Comparison of ENCODE assay signal across 11 cellular contexts in genomic region chr7:44617225-44617885, GRCh38. TPM values are rescaled to one million over a fixed set of nuclear protein-coding genes. Genes with fewer than 3 reads are reported as not detected.
DNase-seq lines count a peak whose midpoint lies in the region; ATAC-seq, FAIRE-seq and TF ChIP-seq lines count a peak whose summit lies in the region.
"Had no signal": no experiment of that assay in that cellular context is flagged by ENCODE, and none has a peak within 500 bp of the region (broad histone marks: within the 10 kb centered on the region; RNA-seq: fewer than 3 reads in every experiment).

No MANE protein-coding gene starts in this region.

- no peak for TF ChIP-seq POLR2A in H54 (IDR thresholded peaks at IDR 0.05; ENCODE audit: low read depth, low read length)

- H3K4me2 ChIP-seq in mesenchymal stem cell (ENCODE audit: low read length, poor library complexity, severe bottlenecking), result no peak overlapping the region

- no peaks in the 10 kb centered on the region for H3K27me3 Mint-ChIP-seq in CD4-positive, alpha-beta memory T cell
- H3K27me3 Mint-ChIP-seq in activated CD8-positive, alpha-beta T cell treated with anti-CD3 and anti-CD28 coated beads, Interleukin-2, amount 10 ng/mL, durations not matched to agents 7 days and 5 days (ENCODE audit: low read depth), result no peaks in the 10 kb centered on the region

- H3K9ac ChIP-seq in mesenchymal stem cell (ENCODE audit: low read length), result peak overlapping the region; percentile 76

- H3K4me3 Mint-ChIP-seq in CD4-positive, alpha-beta memory T cell, result peak overlapping the region in 7 of 8 donors; percentile 15 to 78 (median 52)
- no peak overlapping the region for H3K4me3 Mint-ChIP-seq in activated CD8-positive, alpha-beta T cell treated with anti-CD3 and anti-CD28 coated beads, Interleukin-2, amount 10 ng/mL, durations not matched to agents 7 days and 5 days

- peak; percentile 67 for FAIRE-seq in H54 (lab: Jason Lieb, UNC)
- FAIRE-seq in HTR-8/SVneo (lab: Jason Lieb, UNC), result no peak
- FAIRE-seq: endometrium, pancreas had no signal

- no peak overlapping the region for H2BK12ac ChIP-seq in mesenchymal stem cell (ENCODE audit: low read length in 2 of 2)

- peak overlapping the region; percentile 86 to 96 (median 93) for H3K27ac Mint-ChIP-seq in CD4-positive, alpha-beta memory T cell
- peak overlapping the region; percentile 48 for H3K27ac Mint-ChIP-seq in activated CD8-positive, alpha-beta T cell treated with anti-CD3 and anti-CD28 coated beads, Interleukin-2, amount 10 ng/mL, durations not matched to agents 7 days and 5 days

- H3K9me3 ChIP-seq in CD4-positive, alpha-beta memory T cell (ENCODE audit: control insufficient read depth in 1 of 2, low read length in 2 of 2), result no peaks in the 10 kb centered on the region
- no peaks in the 10 kb centered on the region for H3K9me3 ChIP-seq in mesenchymal stem cell (ENCODE audit: control insufficient read depth, low read length)
- H3K9me3 ChIP-seq: pancreas, uterus had no signal

- no peak overlapping the region for H2BK120ac ChIP-seq in mesenchymal stem cell (ENCODE audit: low read depth, low read length)

- CTCF ChIA-PET in CD4-positive, alpha-beta memory T cell (lab: Charles Lee; ENCODE audit: partially characterized antibody), result interaction anchor here (1.8 to 3.3 kb wide), 3 partner anchors 11 to 22 kb away, joined by 5 to 14 read pairs (median 8); no protein-coding TSS in a partner anchor
- CTCF ChIA-PET in activated CD8-positive, alpha-beta T cell treated with anti-CD3 and anti-CD28 coated beads, Interleukin-2, amount 10 ng/mL, durations not matched to agents 7 days and 5 days (lab: Charles Lee), result interaction anchor here (0.9 to 1.4 kb wide), 4 partner anchors 11 to 23 kb away, joined by 3 to 5 read pairs (median 3); partner anchors contain the start of gene OGDH

- no peak overlapping the region for H2AK5ac ChIP-seq in mesenchymal stem cell (ENCODE audit: low read length, severe bottlenecking)

- H3K4me3 ChIP-seq in CD4-positive, alpha-beta memory T cell (ENCODE audit: low read length in 2 of 2), result no peak overlapping the region
- H3K4me3 ChIP-seq in mesenchymal stem cell (ENCODE audit: insufficient read depth in 1 of 2, low read depth in 1 of 2, low read length in 2 of 2), result no peak overlapping the region
- H3K4me3 ChIP-seq: pancreas, uterus had no signal

- H4K91ac ChIP-seq in mesenchymal stem cell (ENCODE audit: low read length), result no peak overlapping the region

- H3K18ac ChIP-seq in mesenchymal stem cell (ENCODE audit: low read depth in 1 of 2, low read length in 2 of 2), result no peak overlapping the region

- H2AFZ ChIP-seq in mesenchymal stem cell (ENCODE audit: low read depth, low read length), result no peak overlapping the region

- intact Hi-C loops in CD4-positive, alpha-beta memory T cell (cut with micrococcal nuclease), result no loop called here

- no peaks in the 10 kb centered on the region for H3K9me3 Mint-ChIP-seq in CD4-positive, alpha-beta memory T cell
- no peaks in the 10 kb centered on the region for H3K9me3 Mint-ChIP-seq in activated CD8-positive, alpha-beta T cell treated with anti-CD3 and anti-CD28 coated beads, Interleukin-2, amount 10 ng/mL, durations not matched to agents 7 days and 5 days (ENCODE audit: insufficient read depth)

- no peak overlapping the region for H3K4ac ChIP-seq in mesenchymal stem cell (ENCODE audit: low read depth in 1 of 2, low read length in 2 of 2)

- peak overlapping the region; percentile 57 for H3K27ac ChIP-seq in CD4-positive, alpha-beta memory T cell (ENCODE audit: low read depth, low read length)
- H3K27ac ChIP-seq in mesenchymal stem cell (ENCODE audit: low read length, poor library complexity, severe bottlenecking), result no peak overlapping the region
- H3K27ac ChIP-seq: pancreas, uterus had no signal

- H2BK5ac ChIP-seq in mesenchymal stem cell (ENCODE audit: low read depth, low read length, poor library complexity, severe bottlenecking), result no peak overlapping the region

- no peak for DNase-seq in CD4-positive, alpha-beta memory T cell
- DNase-seq in H54 (ENCODE audit: insufficient read length, low spot score), result peak; percentile 55
- no peak for DNase-seq in activated CD8-positive, alpha-beta T cell treated with anti-CD3 and anti-CD28 coated beads, Interleukin-2, amount 10 ng/mL, durations not matched to agents 7 days and 5 days
- peak; percentile 65 for DNase-seq in mesenchymal stem cell
- DNase-seq in HTR-8/SVneo (ENCODE audit: insufficient read length, low spot score), result no peak
- no peak for DNase-seq in HuH-7.5 (ENCODE audit: low spot score)
- no peak for DNase-seq in DMS153 (lab: John Stamatoyannopoulos, UW)
- DNase-seq: pancreas, uterus had no signal

- H3K14ac ChIP-seq in mesenchymal stem cell (ENCODE audit: low read length in 2 of 2), result no peak overlapping the region

- H3K79me1 ChIP-seq in mesenchymal stem cell (replicated peaks; ENCODE audit: low read length, poor library complexity, severe bottlenecking), result no peaks in the 10 kb centered on the region

- peaks cover 85% of the 10 kb centered on the region for H3K4me1 ChIP-seq in CD4-positive, alpha-beta memory T cell (ENCODE audit: insufficient read depth, low read length)
- H3K4me1 ChIP-seq in mesenchymal stem cell (ENCODE audit: control insufficient read depth, insufficient read depth, low read depth, low read length), result peaks cover 16% of the 10 kb centered on the region
- H3K4me1 ChIP-seq: uterus had no signal

- H3K36me3 Mint-ChIP-seq in CD4-positive, alpha-beta memory T cell, result peaks cover 12 to 34% of the 10 kb centered on the region in 2 donors
- peaks cover 34% of the 10 kb centered on the region for H3K36me3 Mint-ChIP-seq in activated CD8-positive, alpha-beta T cell treated with anti-CD3 and anti-CD28 coated beads, Interleukin-2, amount 10 ng/mL, durations not matched to agents 7 days and 5 days (ENCODE audit: low read depth)

- peaks cover 61 to 87% (median 74%) of the 10 kb centered on the region in 4 donors for H3K4me1 Mint-ChIP-seq in CD4-positive, alpha-beta memory T cell
- peaks cover 73% of the 10 kb centered on the region for H3K4me1 Mint-ChIP-seq in activated CD8-positive, alpha-beta T cell treated with anti-CD3 and anti-CD28 coated beads, Interleukin-2, amount 10 ng/mL, durations not matched to agents 7 days and 5 days (ENCODE audit: low read depth)

- peak; percentile 50 for ATAC-seq in activated CD8-positive, alpha-beta T cell treated with anti-CD3 and anti-CD28 coated beads, Interleukin-2, amount 10 ng/mL, durations not matched to agents 7 days and 5 days
- no peak for ATAC-seq in HG03175 (IDR thresholded peaks at IDR 0.05; ENCODE audit: unreplicated experiment)

- H2BK15ac ChIP-seq in mesenchymal stem cell (ENCODE audit: low read depth, poor library complexity, severe bottlenecking), result no peak overlapping the region

- no peak overlapping the region for H4K8ac ChIP-seq in mesenchymal stem cell (ENCODE audit: low read length)

- POLR2A ChIA-PET in CD4-positive, alpha-beta memory T cell (lab: Charles Lee; ENCODE audit: partially characterized antibody), result interaction anchor here (28.5 to 29.4 kb wide), 2 partner anchors 2 to 12 kb away, joined by 1226 read pairs; partner anchors contain the start of gene OGDH
- POLR2A ChIA-PET in activated CD8-positive, alpha-beta T cell treated with anti-CD3 and anti-CD28 coated beads, Interleukin-2, amount 10 ng/mL, durations not matched to agents 7 days and 5 days (lab: Charles Lee), result interaction anchor here (1.4 to 2.5 kb wide), 3 partner anchors 11 to 35 kb away, joined by 3 to 15 read pairs (median 4); partner anchors contain the start of genes OGDH and TMED4

- H3K36me3 ChIP-seq in CD4-positive, alpha-beta memory T cell (ENCODE audit: insufficient read depth, low read length), result no peaks in the 10 kb centered on the region
- H3K36me3 ChIP-seq in mesenchymal stem cell (ENCODE audit: control insufficient read depth in 1 of 2, insufficient read depth in 2 of 2, low read depth in 1 of 2, low read length in 2 of 2), result peaks cover 0 to 8% of the 10 kb centered on the region in 2 experiments
- H3K36me3 ChIP-seq: pancreas, uterus had no signal

- H3K23ac ChIP-seq in mesenchymal stem cell (ENCODE audit: low read length in 2 of 2), result no peak overlapping the region

- 96% methylated on average over 2 of the region's 2 CpGs for WGBS in mesenchymal stem cell

- no peaks in the 10 kb centered on the region for H3K27me3 ChIP-seq in CD4-positive, alpha-beta memory T cell (ENCODE audit: insufficient read depth, low read length)
- no peaks in the 10 kb centered on the region for H3K27me3 ChIP-seq in mesenchymal stem cell (ENCODE audit: control insufficient read depth in 1 of 2, insufficient read depth in 1 of 2, low read length in 2 of 2)
- H3K27me3 ChIP-seq: pancreas, uterus had no signal

RNA-seq across cellular contexts. Expression of gene OGDH, which starts 10.9 kb away (rescaled TPM):
- total RNA-seq in CD4-positive, alpha-beta memory T cell, result 100 to 1,000 TPM; 116 to 126 TPM
- 10 to 100 TPM; 42.2 to 61.6 TPM for polyA plus RNA-seq in CD4-positive, alpha-beta memory T cell
- 100 to 1,000 TPM; 113 to 114 TPM for total RNA-seq in activated CD8-positive, alpha-beta T cell treated with anti-CD3 and anti-CD28 coated beads, Interleukin-2, amount 10 ng/mL, durations not matched to agents 7 days and 5 days
- polyA plus RNA-seq in mesenchymal stem cell (2013, experiment 1 of 2), result 35.1 TPM
- polyA plus RNA-seq in mesenchymal stem cell (2013, experiment 2 of 2), result 33.9 TPM

RNA-seq across cellular contexts. Expression of gene TMED4, which starts 35.3 kb away (rescaled TPM):
- 100 to 1,000 TPM; 108 to 110 TPM for total RNA-seq in CD4-positive, alpha-beta memory T cell
- 10 to 100 TPM; 65.4 to 68.1 TPM for polyA plus RNA-seq in CD4-positive, alpha-beta memory T cell
- total RNA-seq in activated CD8-positive, alpha-beta T cell treated with anti-CD3 and anti-CD28 coated beads, Interleukin-2, amount 10 ng/mL, durations not matched to agents 7 days and 5 days, result 10 to 100 TPM; 63.8 to 65.9 TPM
- polyA plus RNA-seq in mesenchymal stem cell (2013, experiment 1 of 2), result 52.3 TPM
- 54.0 TPM for polyA plus RNA-seq in mesenchymal stem cell (2013, experiment 2 of 2)

RNA-seq across cellular contexts. Expression of gene DDX56, which starts 43.6 kb away (rescaled TPM):
- total RNA-seq in CD4-positive, alpha-beta memory T cell, result 100 to 1,000 TPM; 109 to 114 TPM
- 10 to 100 TPM; 48.9 to 50.5 TPM for polyA plus RNA-seq in CD4-positive, alpha-beta memory T cell
- 10 to 100 TPM; 83.6 to 86.5 TPM for total RNA-seq in activated CD8-positive, alpha-beta T cell treated with anti-CD3 and anti-CD28 coated beads, Interleukin-2, amount 10 ng/mL, durations not matched to agents 7 days and 5 days
- 46.0 TPM for polyA plus RNA-seq in mesenchymal stem cell (2013, experiment 1 of 2)
- 44.0 TPM for polyA plus RNA-seq in mesenchymal stem cell (2013, experiment 2 of 2)

Comparison
In these comparisons a context has a peak if more than half of its experiments do, and no peak if none do; other contexts are left out.
1. DNase-seq: peak in H54 (single experiment) and mesenchymal stem cell (single experiment); none in CD4-positive, alpha-beta memory T cell (0 of 5), activated CD8-positive, alpha-beta T cell treated with anti-CD3 and anti-CD28 coated beads, Interleukin-2, amount 10 ng/mL, durations not matched to agents 7 days and 5 days (single experiment), HTR-8/SVneo (single experiment), HuH-7.5 (single experiment) and DMS153 (single experiment).